Comparison of ENCODE assay signal across 8 cellular contexts in the genomic region with DNA sequence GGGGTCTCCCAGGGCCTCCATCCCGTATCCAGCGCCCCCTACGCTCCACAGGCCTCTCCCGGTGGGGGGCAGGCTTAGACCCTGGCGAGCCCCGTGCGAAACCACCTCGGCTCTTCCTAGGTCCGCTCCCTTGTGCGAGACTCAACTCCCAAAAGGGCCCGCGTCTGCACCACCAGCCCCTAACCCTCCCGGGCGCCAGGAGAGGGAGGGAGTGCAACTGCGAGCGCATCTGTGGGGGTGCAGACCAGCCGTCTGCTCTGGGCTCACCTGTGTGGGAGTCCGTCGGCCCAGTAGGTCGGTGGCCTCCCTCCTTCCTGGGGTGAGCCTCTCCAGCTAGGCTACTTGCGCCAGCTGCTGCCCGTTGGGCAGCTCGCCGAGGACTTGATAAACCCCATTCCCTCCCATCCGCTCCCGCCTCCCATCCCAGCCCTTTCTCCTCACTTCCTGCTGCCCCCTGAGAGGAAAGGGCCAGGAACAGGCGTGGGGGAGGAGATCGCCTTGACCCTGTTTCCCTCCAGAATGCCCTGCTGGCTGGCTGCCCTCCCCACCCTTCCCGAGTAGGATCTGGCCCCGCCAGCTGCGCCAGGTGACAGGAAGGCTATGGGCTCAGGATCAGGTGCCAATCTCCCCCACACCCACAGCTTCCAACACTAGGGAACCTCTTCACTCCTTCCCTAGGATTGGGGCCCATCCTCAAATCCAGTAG. TPM values are rescaled to one million over a fixed set of nuclear protein-coding genes. Genes with fewer than 3 reads are reported as not detected.
DNase-seq lines count a peak whose midpoint lies in the region; ATAC-seq and TF ChIP-seq lines count a peak whose summit lies in the region.

A gene with protein sequence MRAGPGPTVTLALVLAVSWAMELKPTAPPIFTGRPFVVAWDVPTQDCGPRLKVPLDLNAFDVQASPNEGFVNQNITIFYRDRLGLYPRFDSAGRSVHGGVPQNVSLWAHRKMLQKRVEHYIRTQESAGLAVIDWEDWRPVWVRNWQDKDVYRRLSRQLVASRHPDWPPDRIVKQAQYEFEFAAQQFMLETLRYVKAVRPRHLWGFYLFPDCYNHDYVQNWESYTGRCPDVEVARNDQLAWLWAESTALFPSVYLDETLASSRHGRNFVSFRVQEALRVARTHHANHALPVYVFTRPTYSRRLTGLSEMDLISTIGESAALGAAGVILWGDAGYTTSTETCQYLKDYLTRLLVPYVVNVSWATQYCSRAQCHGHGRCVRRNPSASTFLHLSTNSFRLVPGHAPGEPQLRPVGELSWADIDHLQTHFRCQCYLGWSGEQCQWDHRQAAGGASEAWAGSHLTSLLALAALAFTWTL (minus strand): TSS at position 360 of the 706 bp plus-strand sequence. CDS start 2,256 bp downstream, outside the sequence.

- no peak for DNase-seq in SK-N-MC (ENCODE audit: low read depth, low spot score)
- DNase-seq in fibroblast of pulmonary artery (ENCODE audit: low read depth), result peak; percentile 62
- DNase-seq in occipital lobe (lab: John Stamatoyannopoulos, UW), result no peak
- DNase-seq in putamen (ENCODE audit: low spot score), result no peak
- no peak for DNase-seq in epidermal melanocyte (ENCODE audit: insufficient read length, low spot score)

- no peaks in the 10 kb centered on the region for H3K9me3 ChIP-seq in HEK293 (ENCODE audit: control insufficient read depth, insufficient read depth, low read depth, low read length)
- H3K9me3 ChIP-seq in SK-N-MC (ENCODE audit: low read depth, low read length), result no peaks in the 10 kb centered on the region

- CTCF ChIA-PET in HEK293 (lab: Yijun Ruan, JAX), result interaction anchor here (0.5 to 3.0 kb wide), 8 partner anchors 11 to 1200 kb away, joined by 3 to 21 read pairs (median 4); partner anchors contain the start of genes HYAL3 and NAA80

- H3K4me3 ChIP-seq in HEK293 (ENCODE audit: low read depth, low read length) (peak within 1 kb of the TSS; percentile 62), SK-N-MC (peak within 1 kb of the TSS; percentile 83), fibroblast of pulmonary artery (replicated peaks; ENCODE audit: low read depth, low read length) (peak within 1 kb of the TSS; percentile 79)

- ATAC-seq in HG03196 (IDR thresholded peaks at IDR 0.05; ENCODE audit: unreplicated experiment), result no peak
- no peak for ATAC-seq in GM21367 (IDR thresholded peaks at IDR 0.05; ENCODE audit: unreplicated experiment)

- no peaks in the 10 kb centered on the region for H3K4me1 ChIP-seq in HEK293 (ENCODE audit: control insufficient read depth, insufficient read depth, low read length)

- peaks cover 3 to 59% of the 10 kb centered on the region in 2 experiments; a peak in 2 of 3 replicates for H3K36me3 ChIP-seq in HEK293 (ENCODE audit: control insufficient read depth in 2 of 2, insufficient read depth in 1 of 2, low read length in 2 of 2)
- peaks cover 15% of the 10 kb centered on the region; the same call in 1 of the 2 replicates for H3K36me3 ChIP-seq in SK-N-MC (ENCODE audit: insufficient read depth, low read length)

- TF ChIP-seq CTCF in HEK293 (tag by site-specific recombination; IDR thresholded peaks at IDR 0.05) (no peak), fibroblast of pulmonary artery (IDR thresholded peaks at IDR 0.05; ENCODE audit: low read length, missing control alignments) (no peak)

- POLR2A ChIA-PET in HEK293 (lab: Yijun Ruan, JAX), result interaction anchor here (2.5 to 3.2 kb wide), 3 partner anchors 15 to 27 kb away, joined by 7 to 17 read pairs (median 12); partner anchors contain the start of genes HYAL3 and NAA80

- H3K9ac ChIP-seq in SK-N-MC (ENCODE audit: insufficient read length), result peak within 1 kb of the TSS; percentile 97

- H3K27ac ChIP-seq in HEK293 (ENCODE audit: extremely low read depth, low read depth, low read length), result peak within 1 kb of the TSS; percentile 95
- peak within 1 kb of the TSS; percentile 95 for H3K27ac ChIP-seq in SK-N-MC

TF ChIP-seq in HEK293, 187 proteins besides CTCF, POLR2A, EP300 and RAD21:
- TF ChIP-seq ZFHX2 (tag by site-specific recombination; conservative IDR thresholded peaks at IDR 0.05) (peak; percentile 15; the same call in 1 of the 2 replicates), PRDM2 (tag by site-specific recombination; IDR thresholded peaks at IDR 0.05; ENCODE audit: borderline replicate concordance) (no peak)

RNA-seq across cellular contexts. Expression of the gene that starts here (rescaled TPM):
- 30.9 TPM for total RNA-seq in occipital lobe
